Comparison of ENCODE assay signal across 30 cellular contexts in genomic region chr1:21637514-21637913, GRCh38. TPM values are rescaled to one million over a fixed set of nuclear protein-coding genes. Genes with fewer than 3 reads are reported as not detected.
"Had no signal": no experiment of that assay in that cellular context is flagged by ENCODE, and none has a peak within 500 bp of the region (broad histone marks: within the 10 kb centered on the region; RNA-seq: fewer than 3 reads in every experiment).

No MANE protein-coding gene starts in this region.

- H3K4me3 ChIP-seq: ascending aorta, breast epithelium, SJCRH30, SK-N-MC had no signal

- DNase-seq: activated CD4-positive, alpha-beta T cell treated with anti-CD3 and anti-CD28 coated beads for 36 hours; activated CD4-positive, alpha-beta T cell treated with anti-CD3 and anti-CD28 coated beads, Interleukin-2, amount 10 ng/mL, durations not matched to agents 7 days and 5 days; activated CD4-positive, alpha-beta T cell treated with anti-CD3 and anti-CD28 coated beads, Interleukin-2, amount 50 U/mL, for 48 hours; activated CD8-positive, alpha-beta T cell treated with anti-CD3 and anti-CD28 coated beads, Interleukin-2, amount 10 ng/mL, durations not matched to agents 7 days and 5 days; activated gamma-delta T cell; activated naive CD4-positive, alpha-beta T cell treated with Interleukin-2 at 50 U/mL for 16 hours; activated naive CD8-positive, alpha-beta T cell treated with anti-CD3 and anti-CD28 coated beads, Interleukin-2, amount 10 ng/mL, durations not matched to agents 7 days and 5 days; activated T-cell treated with anti-CD3 and anti-CD28 coated beads, Interleukin-2, amount 50 U/mL, for 24 hours; amygdala; Karpas-422; NCI-H1105 treated with DMSO at 0.1 percent for 48 hours; NCI-H1436; NCI-H1694; NCI-H1930; NCI-H2081 treated with DMSO at 0.1 percent for 48 hours; NCI-H345; NCI-H526; NCI-H748 treated with DMSO at 0.1 percent for 48 hours; NK-92 treated with Interleukin-12 subunit alpha and Interleukin-12 subunit beta, amount 100 ng/mL, for 24 hours; PC-3; Right ventricle myocardium superior; SJCRH30; T1000 had no signal

- H3K36me3 ChIP-seq: ascending aorta, breast epithelium, SJCRH30 had no signal

- H3K9me3 ChIP-seq: ascending aorta, breast epithelium, SJCRH30 had no signal

- H3K27me3 ChIP-seq: ascending aorta, breast epithelium, SJCRH30 had no signal

- H3K4me1 ChIP-seq: ascending aorta had no signal

- H3K27ac ChIP-seq: ascending aorta, SK-N-MC had no signal

- FAIRE-seq: RCC 7860 had no signal

- ATAC-seq: activated CD4-positive, alpha-beta T cell treated with anti-CD3 and anti-CD28 coated beads for 36 hours; activated CD4-positive, CD25-positive, alpha-beta regulatory T cell treated with anti-CD3 and anti-CD28 coated beads, Interleukin-2, amount 50 U/mL, for 24 hours; activated CD8-positive, alpha-beta T cell treated with anti-CD3 and anti-CD28 coated beads, Interleukin-2, amount 10 ng/mL, durations not matched to agents 7 days and 5 days; PC-3; WTC11 had no signal

RNA-seq across cellular contexts. Expression of gene RAP1GAP, which starts 31.6 kb away (rescaled TPM):
- total RNA-seq: MCF 10A had no signal
